In genomic region chr3:2156244-2156847, GRCh38 we compare ENCODE assay signal across 8 cellular contexts. TPM values are rescaled to one million over a fixed set of nuclear protein-coding genes. Genes with fewer than 3 reads are reported as not detected.
DNase-seq lines count a peak whose midpoint lies in the region; ATAC-seq and TF ChIP-seq lines count a peak whose summit lies in the region.

No MANE protein-coding gene starts in this region.

- H3K36me3 ChIP-seq in GM06990 (ENCODE audit: control insufficient read depth, insufficient read depth, low read length): no peaks in the 10 kb centered on the region
- no peaks in the 10 kb centered on the region for H3K36me3 ChIP-seq in GM23248 (ENCODE audit: low read depth)
- no peaks in the 10 kb centered on the region for H3K36me3 ChIP-seq in OCI-LY7 (ENCODE audit: insufficient read depth, low read length)

- no peaks in the 10 kb centered on the region for H3K9me2 ChIP-seq in GM23248 (ENCODE audit: insufficient read depth)
- H3K9me2 ChIP-seq in OCI-LY7 (ENCODE audit: insufficient read depth, low read length): no peaks in the 10 kb centered on the region

- H3K9ac ChIP-seq in GM23248: no peak overlapping the region

- H2AFZ ChIP-seq in GM23248: no peak overlapping the region
- no peak overlapping the region for H2AFZ ChIP-seq in OCI-LY7 (ENCODE audit: low read length)

- BruUV-seq in OCI-LY7 (replicated peaks; lab: Mats Ljungman, UMichigan): no TSS peak

- H3K4me1 ChIP-seq in GM23248 (ENCODE audit: insufficient read depth): no peaks in the 10 kb centered on the region
- H3K4me1 ChIP-seq in OCI-LY7 (ENCODE audit: insufficient read depth, low read length, poor library complexity, severe bottlenecking): no peaks in the 10 kb centered on the region
- peaks cover 4% of the 10 kb centered on the region for H3K4me1 ChIP-seq in foreskin keratinocyte

- intact Hi-C loops in OCI-LY7 (cut with micrococcal nuclease; ENCODE audit: unreplicated experiment): no loop called here

- TF ChIP-seq CTCF in GM06990 (IDR thresholded peaks at IDR 0.05; ENCODE audit: insufficient read depth, low read length, poor library complexity, severe bottlenecking) (peak; percentile 66), OCI-LY7 (conservative IDR thresholded peaks at IDR 0.05; ENCODE audit: low read length) (peak; percentile 69), foreskin keratinocyte (conservative IDR thresholded peaks at IDR 0.05) (peak; percentile 54)

- in situ Hi-C loops in GM23248 (cut with MboI): no loop called here

- H3K79me2 ChIP-seq in GM23248 (ENCODE audit: insufficient read depth) (no peaks in the 10 kb centered on the region), OCI-LY7 (ENCODE audit: insufficient read depth, low read depth, low read length) (no peaks in the 10 kb centered on the region)

- H3K27me3 ChIP-seq in GM06990 (replicated peaks; ENCODE audit: control insufficient read depth, insufficient read depth, low read length) (no peaks in the 10 kb centered on the region), GM23248 (replicated peaks; ENCODE audit: insufficient read depth) (no peaks in the 10 kb centered on the region), foreskin keratinocyte (no peaks in the 10 kb centered on the region)

- H3K4me3 ChIP-seq in GM06990 (replicated peaks; ENCODE audit: low read depth, low read length) (no peak overlapping the region), GM23248 (no peak overlapping the region), OCI-LY7 (ENCODE audit: low read depth, low read length, poor library complexity, severe bottlenecking) (no peak overlapping the region)

- POLR2A ChIA-PET in OCI-LY7 (lab: Charles Lee): no interaction called here

- H3F3A ChIP-seq in GM23248 (ENCODE audit: insufficient read depth): no peaks in the 10 kb centered on the region

- H3K27ac ChIP-seq in GM23248 (no peak overlapping the region), OCI-LY7 (ENCODE audit: low read depth, low read length, poor library complexity, severe bottlenecking) (no peak overlapping the region), foreskin keratinocyte (no peak overlapping the region)

- H4K20me1 ChIP-seq in GM23248 (ENCODE audit: insufficient read depth) (no peaks in the 10 kb centered on the region), OCI-LY7 (ENCODE audit: insufficient read depth, low read length) (no peaks in the 10 kb centered on the region)

- peak; percentile 2 for DNase-seq in GM06990 (ENCODE audit: extremely low read depth, insufficient read length)
- DNase-seq in GM23248: peak; percentile 7
- DNase-seq in OCI-LY7 (ENCODE audit: low spot score): no peak
- DNase-seq in foreskin keratinocyte: no peak
- DNase-seq in NOMO-1 treated with dmso at 0.1 percent for 144 hours (lab: John Stamatoyannopoulos, UW; ENCODE audit: unreplicated experiment): no peak
- no peak for DNase-seq in NCI-H1105 treated with DMSO at 0.1 percent for 48 hours (lab: John Stamatoyannopoulos, UW)
- DNase-seq in mesenteric fat pad (ENCODE audit: low spot score): no peak
- no peak for DNase-seq in NOMO-1 (lab: John Stamatoyannopoulos, UW; ENCODE audit: unreplicated experiment in 2 of 2)

- 50 to 56% methylated on average over 19 of the region's 19 CpGs for WGBS in GM23248 (ENCODE audit: low coverage in 1 of 2, low lambda C conversion rate in 2 of 2, missing lambda C conversion rate in 2 of 2), 2 experiments

- CTCF ChIA-PET in OCI-LY7 (lab: Charles Lee; ENCODE audit: unreplicated experiment): no interaction called here

- ATAC-seq in foreskin keratinocyte: no peak

- no peaks in the 10 kb centered on the region for H3K9me3 ChIP-seq in GM23248 (ENCODE audit: low read depth)
- H3K9me3 ChIP-seq in OCI-LY7 (ENCODE audit: low read length): no peaks in the 10 kb centered on the region

- H3K4me2 ChIP-seq in GM23248 (ENCODE audit: unreplicated experiment) (no peak overlapping the region), OCI-LY7 (ENCODE audit: low read length) (no peak overlapping the region)

RNA-seq across cellular contexts. Expression of gene CNTN4, which starts 57.7 kb away (rescaled TPM):
- not detected in 2 replicates for total RNA-seq in GM23248 (2014; rRNA removed; shearing (Covaris generic))
- not detected in 2 replicates for polyA plus RNA-seq in GM23248 (2016; fragmentation: Nextera tagmentation; extraction: Ambion mirVana)
- not detected in 2 replicates for total RNA-seq in OCI-LY7 (2014; rRNA removed; shearing (Covaris generic))
- total RNA-seq in OCI-LY7 (2022): not detected in 2 replicates
- not detected in 2 replicates for total RNA-seq in foreskin keratinocyte
- not detected in 2 replicates for polyA plus RNA-seq in foreskin keratinocyte
- 3.8 TPM for total RNA-seq in mesenteric fat pad

Comparison
In these comparisons a context has a peak if more than half of its experiments do, and no peak if none do; other contexts are left out.
1. DNase-seq: peak in GM06990 (single experiment) and GM23248 (single experiment); none in OCI-LY7 (single experiment), foreskin keratinocyte (0 of 2), NOMO-1 treated with dmso at 0.1 percent for 144 hours (single experiment), NCI-H1105 treated with DMSO at 0.1 percent for 48 hours (single experiment), mesenteric fat pad (single experiment) and NOMO-1 (0 of 2).
2. Peak in every context shown above with its lines, with median percentiles within 50 percentile points of each other: CTCF ChIP-seq.